8 cellular contexts compared by ENCODE assay signal in genomic region chr18:77061946-77062517, GRCh38.
DNase-seq lines count a peak whose midpoint lies in the region; ATAC-seq, FAIRE-seq and TF ChIP-seq lines count a peak whose summit lies in the region.

No MANE protein-coding gene starts in this region.

- H3K27me3 ChIP-seq in H7 (ENCODE audit: control insufficient read depth, insufficient read depth, low read length) (no peaks in the 10 kb centered on the region), MM.1S (replicated peaks; ENCODE audit: insufficient read depth, low read length) (no peaks in the 10 kb centered on the region), K562 (ENCODE audit: control insufficient read depth in 2 of 2, insufficient read depth in 2 of 2, low read length in 2 of 2) (peaks cover 0 to 13% of the 10 kb centered on the region in 2 experiments), osteoblast (ENCODE audit: insufficient read depth, low read length) (no peaks in the 10 kb centered on the region)

- H3K9me1 ChIP-seq in K562 (ENCODE audit: control insufficient read depth, insufficient read depth, low read length) = no peaks in the 10 kb centered on the region

- BruUV-seq in K562 (replicated peaks; lab: Mats Ljungman, UMichigan) = no TSS peak

- H3K4me2 ChIP-seq in MM.1S (ENCODE audit: low read depth, low read length) = peak overlapping the region; percentile 57
- no peak overlapping the region for H3K4me2 ChIP-seq in K562 (ENCODE audit: insufficient read depth, low read length)
- H3K4me2 ChIP-seq in osteoblast (ENCODE audit: insufficient read depth, low read length) = no peak overlapping the region

- TF ChIP-seq RAD21 in K562 (CRISPR knock-in tag; conservative IDR thresholded peaks at IDR 0.05 in 1 of 2, IDR thresholded peaks at IDR 0.05 in 1 of 2) = peak in 1 of 2 experiments; percentile 20; a peak in 1 of 4 replicates

- peak overlapping the region; percentile 98 for H3K27ac ChIP-seq in MM.1S (ENCODE audit: low read length)
- no peak overlapping the region for H3K27ac ChIP-seq in K562 (ENCODE audit: extremely low read depth, low read depth, low read length)
- peak overlapping the region; percentile 79 for H3K27ac ChIP-seq in osteoblast (ENCODE audit: low read depth, low read length)

- intact Hi-C loops in K562 (cut with micrococcal nuclease) = no loop called here

- H3K36me3 ChIP-seq in H7 (replicated peaks; ENCODE audit: control insufficient read depth, insufficient read depth, low read length) (no peaks in the 10 kb centered on the region; the same call in 1 of the 2 replicates), MM.1S (replicated peaks; ENCODE audit: insufficient read depth, low read length) (no peaks in the 10 kb centered on the region), K562 (ENCODE audit: control insufficient read depth, insufficient read depth, low read length) (no peaks in the 10 kb centered on the region), osteoblast (ENCODE audit: insufficient read depth, low read length) (no peaks in the 10 kb centered on the region)

- no peak for TF ChIP-seq EP300 in K562 (IDR thresholded peaks at IDR 0.05; ENCODE audit: low read length)

- H3K9me3 ChIP-seq in MM.1S (replicated peaks; ENCODE audit: insufficient read depth, low read length) (no peaks in the 10 kb centered on the region), K562 (replicated peaks; ENCODE audit: control insufficient read depth, insufficient read depth, low read depth, low read length) (no peaks in the 10 kb centered on the region), osteoblast (ENCODE audit: low read depth, low read length) (no peaks in the 10 kb centered on the region)

- H3K9me2 ChIP-seq in MM.1S (replicated peaks; ENCODE audit: insufficient read depth, low read length) = no peaks in the 10 kb centered on the region

- TF ChIP-seq CTCF in MM.1S (IDR thresholded peaks at IDR 0.05; ENCODE audit: low read length) = peak; percentile 35
- peak in 1 of 3 experiments; percentile 35; a peak in 2 of 6 replicates for TF ChIP-seq CTCF in K562 (IDR thresholded peaks at IDR 0.05 in 2 of 3, conservative IDR thresholded peaks at IDR 0.05 in 1 of 3; ENCODE audit: insufficient read depth in 2 of 3, low read depth in 1 of 3, low read length in 3 of 3)
- TF ChIP-seq CTCF in osteoblast (IDR thresholded peaks at IDR 0.05; ENCODE audit: extremely low read depth, low read depth, low read length) = peak; percentile 10

- H3K4me1 ChIP-seq in MM.1S (ENCODE audit: low read length) = peaks cover 50% of the 10 kb centered on the region
- H3K4me1 ChIP-seq in K562 (replicated peaks in 1 of 2; ENCODE audit: control insufficient read depth in 2 of 2, insufficient read depth in 2 of 2, low read length in 2 of 2) = no peaks in the 10 kb centered on the region
- peaks cover 29% of the 10 kb centered on the region for H3K4me1 ChIP-seq in osteoblast (ENCODE audit: insufficient read depth, low read length)

- no peaks in the 10 kb centered on the region; the same call in 1 of the 2 replicates for H3K79me2 ChIP-seq in MM.1S (ENCODE audit: low read length)
- H3K79me2 ChIP-seq in K562 (ENCODE audit: control insufficient read depth, insufficient read depth, low read length) = no peaks in the 10 kb centered on the region
- H3K79me2 ChIP-seq in osteoblast (ENCODE audit: insufficient read depth, low read length) = no peaks in the 10 kb centered on the region

- H3F3A ChIP-seq in MM.1S (ENCODE audit: insufficient read depth, low read length) = peaks cover 22% of the 10 kb centered on the region

- DNase-seq in H7 = peak; percentile 76
- DNase-seq in MM.1S = peak; percentile 39
- DNase-seq in K562 (ENCODE audit: extremely low read depth in 1 of 4, low spot score in 3 of 4) = peak in 2 of 4 experiments; percentile 3 to 8
- peak; percentile 27 for DNase-seq in osteoblast (ENCODE audit: insufficient read length, low spot score, missing footprints)
- DNase-seq in DMS53 (lab: John Stamatoyannopoulos, UW) = no peak
- no peak for DNase-seq in stimulated activated CD4-positive, alpha-beta T cell treated with anti-CD3 and anti-CD28 coated beads, Interleukin-4, amount 100 ng/mL, for 1 hour
- DNase-seq in COR-L47 (lab: John Stamatoyannopoulos, UW) = no peak

- peak; percentile 39 for ATAC-seq in GM18511 (IDR thresholded peaks at IDR 0.05; ENCODE audit: unreplicated experiment)
- peak; percentile 56; the same call in 2 of the 3 replicates for ATAC-seq in K562

- H2AFZ ChIP-seq in MM.1S (ENCODE audit: low read length) (peak overlapping the region; percentile 65), K562 (ENCODE audit: low read depth, low read length) (no peak overlapping the region), osteoblast (ENCODE audit: low read length) (no peak overlapping the region)

- H4K20me1 ChIP-seq in MM.1S (ENCODE audit: insufficient read depth, low read length) (no peaks in the 10 kb centered on the region), K562 (replicated peaks; ENCODE audit: control insufficient read depth, insufficient read depth, low read length) (no peaks in the 10 kb centered on the region), osteoblast (ENCODE audit: insufficient read depth, low read length) (no peaks in the 10 kb centered on the region)

- peak overlapping the region; percentile 60 for H3K9ac ChIP-seq in MM.1S (ENCODE audit: low read length)
- no peak overlapping the region for H3K9ac ChIP-seq in K562 (ENCODE audit: insufficient read depth in 1 of 2, low read depth in 2 of 2, low read length in 2 of 2)

- POLR2A ChIA-PET in K562 (lab: Yijun Ruan, JAX) = no interaction called here

- no peak for TF ChIP-seq POLR2A in K562 (conservative IDR thresholded peaks at IDR 0.05)

- H3K4me3 ChIP-seq in H7 (ENCODE audit: insufficient read depth, low read depth, low read length) = no peak overlapping the region
- H3K4me3 ChIP-seq in MM.1S (ENCODE audit: low read length) = no peak overlapping the region; the same call in 1 of the 2 replicates
- no peak overlapping the region for H3K4me3 ChIP-seq in K562
- no peak overlapping the region for H3K4me3 ChIP-seq in osteoblast (ENCODE audit: insufficient read depth, low read length)

- no peak for FAIRE-seq in K562 (lab: Jason Lieb, UNC)

- CTCF ChIA-PET in K562 (lab: Yijun Ruan, JAX; ENCODE audit: low intra/inter-chr PET ratio) = no interaction called here

- in situ Hi-C loops in K562 (cut with MboI) = no loop called here

- WGBS in K562 (ENCODE audit: insufficient coverage, low coverage, missing lambda C conversion rate) = 2% methylated on average over 10 of the region's 15 CpGs

TF ChIP-seq in K562, 482 proteins besides CTCF, POLR2A, EP300 and RAD21:
- no peak for TF ChIP-seq L3MBTL2 (IDR thresholded peaks at IDR 0.05)
- TF ChIP-seq EGR1 (conservative IDR thresholded peaks at IDR 0.05) = no peak
- TF ChIP-seq, protein P1, sequence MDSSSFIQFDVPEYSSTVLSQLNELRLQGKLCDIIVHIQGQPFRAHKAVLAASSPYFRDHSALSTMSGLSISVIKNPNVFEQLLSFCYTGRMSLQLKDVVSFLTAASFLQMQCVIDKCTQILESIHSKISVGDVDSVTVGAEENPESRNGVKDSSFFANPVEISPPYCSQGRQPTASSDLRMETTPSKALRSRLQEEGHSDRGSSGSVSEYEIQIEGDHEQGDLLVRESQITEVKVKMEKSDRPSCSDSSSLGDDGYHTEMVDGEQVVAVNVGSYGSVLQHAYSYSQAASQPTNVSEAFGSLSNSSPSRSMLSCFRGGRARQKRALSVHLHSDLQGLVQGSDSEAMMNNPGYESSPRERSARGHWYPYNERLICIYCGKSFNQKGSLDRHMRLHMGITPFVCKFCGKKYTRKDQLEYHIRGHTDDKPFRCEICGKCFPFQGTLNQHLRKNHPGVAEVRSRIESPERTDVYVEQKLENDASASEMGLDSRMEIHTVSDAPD (CRISPR knock-in tag; IDR thresholded peaks at IDR 0.05) = no peak
- TF ChIP-seq ZNF75A (CRISPR knock-in tag; IDR thresholded peaks at IDR 0.05) = no peak
- TF ChIP-seq ZKSCAN8 (CRISPR knock-in tag; IDR thresholded peaks at IDR 0.05) = no peak
- no peak for TF ChIP-seq HNRNPUL1 (IDR thresholded peaks at IDR 0.05; ENCODE audit: low read length)
- TF ChIP-seq HMGN3 (IDR thresholded peaks at IDR 0.05; ENCODE audit: borderline replicate concordance, extremely low read depth, insufficient read length, low read depth, low read length) = no peak
- no peak for TF ChIP-seq CREB3 (tag; conservative IDR thresholded peaks at IDR 0.05; ENCODE audit: low read depth)
- TF ChIP-seq U2AF2 (optimal IDR thresholded peaks at IDR 0.05; ENCODE audit: low read depth, low read length) = no peak
- no peak for TF ChIP-seq SMAD3 (CRISPR knock-in tag; conservative IDR thresholded peaks at IDR 0.05)
- TF ChIP-seq HEY1 (CRISPR knock-in tag; IDR thresholded peaks at IDR 0.05; ENCODE audit: borderline replicate concordance) = no peak
TF ChIP-seq in K562: peak in this region for 0.

Comparison
In these comparisons a context has a peak if more than half of its experiments do, and no peak if none do; other contexts are left out.
1. DNase-seq: peak in H7 (single experiment), MM.1S (single experiment) and osteoblast (single experiment); none in DMS53 (single experiment), stimulated activated CD4-positive, alpha-beta T cell treated with anti-CD3 and anti-CD28 coated beads, Interleukin-4, amount 100 ng/mL, for 1 hour (single experiment) and COR-L47 (single experiment).